1 cellular context compared by ENCODE assay signal in genomic region chr2:110674620-110675555, GRCh38.
TF ChIP-seq lines count a peak whose summit lies in the region.

No MANE protein-coding gene starts in this region.

TF ChIP-seq in GM12878, 131 proteins besides CTCF, POLR2A, EP300 and RAD21 (continued from another document):
- TF ChIP-seq FOXM1 (IDR thresholded peaks at IDR 0.05; ENCODE audit: low read depth, low read length) (peak; percentile 62; the same call in 1 of the 2 replicates), SUPT20H (IDR thresholded peaks at IDR 0.05; ENCODE audit: borderline replicate concordance, control insufficient read depth, low read depth, low read length) (no peak), MYC (IDR thresholded peaks at IDR 0.05; ENCODE audit: insufficient read depth, insufficient read length, insufficient replicate concordance, low read length, severe bottlenecking) (no peak), ZNF384 (IDR thresholded peaks at IDR 0.05; ENCODE audit: borderline replicate concordance, low read depth, low read length) (no peak), POLR2AphosphoS2 (IDR thresholded peaks at IDR 0.05; ENCODE audit: low read depth, low read length) (no peak; the same call in none of the 2 replicates), TARDBP (IDR thresholded peaks at IDR 0.05; ENCODE audit: borderline replicate concordance) (no peak), CHD4 (IDR thresholded peaks at IDR 0.05) (no peak), DPF2 (IDR thresholded peaks at IDR 0.05) (no peak; the same call in 1 of the 2 replicates), RAD51 (IDR thresholded peaks at IDR 0.05) (peak; percentile 95), ZNF622 (IDR thresholded peaks at IDR 0.05) (no peak), ATF2 (IDR thresholded peaks at IDR 0.05; ENCODE audit: low read length) (peak; percentile 54), ESRRA (IDR thresholded peaks at IDR 0.05; ENCODE audit: low read length) (no peak), LARP7 (IDR thresholded peaks at IDR 0.05) (no peak), CREB1 (IDR thresholded peaks at IDR 0.05; ENCODE audit: low read depth) (peak; percentile 62), GABPA (IDR thresholded peaks at IDR 0.05; ENCODE audit: low read depth) (no peak), SMAD1 (IDR thresholded peaks at IDR 0.05; ENCODE audit: low read depth, partially characterized antibody) (peak; percentile 44), JUNB (IDR thresholded peaks at IDR 0.05) (no peak), WRNIP1 (IDR thresholded peaks at IDR 0.05; ENCODE audit: borderline replicate concordance, low read depth, low read length) (no peak), NFYA (IDR thresholded peaks at IDR 0.05; ENCODE audit: borderline replicate concordance, low read depth, low read length) (no peak), CBX5 (IDR thresholded peaks at IDR 0.05; ENCODE audit: low read depth) (0 out of 2 replicates have a peak, but pooled peaks have one; percentile 31), FOXK2 (IDR thresholded peaks at IDR 0.05) (no peak), TCF3 (IDR thresholded peaks at IDR 0.05; ENCODE audit: borderline replicate concordance, insufficient read depth, low read depth, low read length) (no peak), E2F4 (IDR thresholded peaks at IDR 0.05; ENCODE audit: low read depth, low read length) (no peak), MTA2 (IDR thresholded peaks at IDR 0.05; ENCODE audit: low read depth) (peak; percentile 84), ZNF217 (IDR thresholded peaks at IDR 0.05) (no peak), NFXL1 (IDR thresholded peaks at IDR 0.05; ENCODE audit: borderline replicate concordance) (no peak), MXI1 (IDR thresholded peaks at IDR 0.05; ENCODE audit: low read depth, low read length) (no peak; the same call in 1 of the 2 replicates), ELK1 (IDR thresholded peaks at IDR 0.05; ENCODE audit: low read depth, low read length) (no peak), GATAD2B (conservative IDR thresholded peaks at IDR 0.05; ENCODE audit: low read depth) (no peak), CHD2 (IDR thresholded peaks at IDR 0.05; ENCODE audit: borderline replicate concordance, low read depth, low read length) (peak; percentile 64; the same call in 1 of the 2 replicates), PAX5 (IDR thresholded peaks at IDR 0.05; ENCODE audit: borderline replicate concordance, low read depth, low read length) (peak; percentile 94), IKZF2 (IDR thresholded peaks at IDR 0.05) (peak; percentile 83 to 91; a peak in 3 of 4 replicates), SRF (IDR thresholded peaks at IDR 0.05; ENCODE audit: low read depth in 2 of 2, low read length in 2 of 2) (no peak), MEF2B (IDR thresholded peaks at IDR 0.05; ENCODE audit: partially characterized antibody, poor library complexity, severe bottlenecking) (peak; percentile 93), PBX3 (IDR thresholded peaks at IDR 0.05; ENCODE audit: insufficient replicate concordance, low read depth, low read length) (no peak), BCL3 (IDR thresholded peaks at IDR 0.05; ENCODE audit: borderline replicate concordance, insufficient read depth, low read depth, low read length, poor library complexity, severe bottlenecking) (no peak), SP1 (IDR thresholded peaks at IDR 0.05; ENCODE audit: low read depth, low read length) (peak; percentile 31), ZNF24 (IDR thresholded peaks at IDR 0.05) (no peak), PAX8 (IDR thresholded peaks at IDR 0.05) (no peak), TCF12 (IDR thresholded peaks at IDR 0.05; ENCODE audit: low read depth, low read length) (no peak), ZSCAN29 (IDR thresholded peaks at IDR 0.05) (no peak), CREM (IDR thresholded peaks at IDR 0.05; ENCODE audit: low read depth) (peak; percentile 76), CBX3 (IDR thresholded peaks at IDR 0.05; ENCODE audit: borderline replicate concordance, low read depth) (no peak), RUNX3 (IDR thresholded peaks at IDR 0.05; ENCODE audit: low read length) (peak; percentile 81), STAT1 (conservative IDR thresholded peaks at IDR 0.05) (no peak), SIX5 (IDR thresholded peaks at IDR 0.05; ENCODE audit: low read depth, low read length, severe bottlenecking) (no peak), TBL1XR1 (IDR thresholded peaks at IDR 0.05; ENCODE audit: low read depth, low read length) (no peak), CHD1 (IDR thresholded peaks at IDR 0.05; ENCODE audit: low read depth, low read length) (no peak), RFX5 (IDR thresholded peaks at IDR 0.05; ENCODE audit: low read depth, low read length) (no peak)
- TF ChIP-seq, protein P1, sequence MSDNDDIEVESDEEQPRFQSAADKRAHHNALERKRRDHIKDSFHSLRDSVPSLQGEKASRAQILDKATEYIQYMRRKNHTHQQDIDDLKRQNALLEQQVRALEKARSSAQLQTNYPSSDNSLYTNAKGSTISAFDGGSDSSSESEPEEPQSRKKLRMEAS (IDR thresholded peaks at IDR 0.05; ENCODE audit: low read depth, low read length): peak; percentile 31; the same call in 1 of the 2 replicates
- TF ChIP-seq, protein P2, sequence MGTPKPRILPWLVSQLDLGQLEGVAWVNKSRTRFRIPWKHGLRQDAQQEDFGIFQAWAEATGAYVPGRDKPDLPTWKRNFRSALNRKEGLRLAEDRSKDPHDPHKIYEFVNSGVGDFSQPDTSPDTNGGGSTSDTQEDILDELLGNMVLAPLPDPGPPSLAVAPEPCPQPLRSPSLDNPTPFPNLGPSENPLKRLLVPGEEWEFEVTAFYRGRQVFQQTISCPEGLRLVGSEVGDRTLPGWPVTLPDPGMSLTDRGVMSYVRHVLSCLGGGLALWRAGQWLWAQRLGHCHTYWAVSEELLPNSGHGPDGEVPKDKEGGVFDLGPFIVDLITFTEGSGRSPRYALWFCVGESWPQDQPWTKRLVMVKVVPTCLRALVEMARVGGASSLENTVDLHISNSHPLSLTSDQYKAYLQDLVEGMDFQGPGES (IDR thresholded peaks at IDR 0.05): no peak
- TF ChIP-seq, protein P3, sequence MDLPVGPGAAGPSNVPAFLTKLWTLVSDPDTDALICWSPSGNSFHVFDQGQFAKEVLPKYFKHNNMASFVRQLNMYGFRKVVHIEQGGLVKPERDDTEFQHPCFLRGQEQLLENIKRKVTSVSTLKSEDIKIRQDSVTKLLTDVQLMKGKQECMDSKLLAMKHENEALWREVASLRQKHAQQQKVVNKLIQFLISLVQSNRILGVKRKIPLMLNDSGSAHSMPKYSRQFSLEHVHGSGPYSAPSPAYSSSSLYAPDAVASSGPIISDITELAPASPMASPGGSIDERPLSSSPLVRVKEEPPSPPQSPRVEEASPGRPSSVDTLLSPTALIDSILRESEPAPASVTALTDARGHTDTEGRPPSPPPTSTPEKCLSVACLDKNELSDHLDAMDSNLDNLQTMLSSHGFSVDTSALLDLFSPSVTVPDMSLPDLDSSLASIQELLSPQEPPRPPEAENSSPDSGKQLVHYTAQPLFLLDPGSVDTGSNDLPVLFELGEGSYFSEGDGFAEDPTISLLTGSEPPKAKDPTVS (IDR thresholded peaks at IDR 0.05; ENCODE audit: low read depth, low read length): no peak
- TF ChIP-seq, protein P4, sequence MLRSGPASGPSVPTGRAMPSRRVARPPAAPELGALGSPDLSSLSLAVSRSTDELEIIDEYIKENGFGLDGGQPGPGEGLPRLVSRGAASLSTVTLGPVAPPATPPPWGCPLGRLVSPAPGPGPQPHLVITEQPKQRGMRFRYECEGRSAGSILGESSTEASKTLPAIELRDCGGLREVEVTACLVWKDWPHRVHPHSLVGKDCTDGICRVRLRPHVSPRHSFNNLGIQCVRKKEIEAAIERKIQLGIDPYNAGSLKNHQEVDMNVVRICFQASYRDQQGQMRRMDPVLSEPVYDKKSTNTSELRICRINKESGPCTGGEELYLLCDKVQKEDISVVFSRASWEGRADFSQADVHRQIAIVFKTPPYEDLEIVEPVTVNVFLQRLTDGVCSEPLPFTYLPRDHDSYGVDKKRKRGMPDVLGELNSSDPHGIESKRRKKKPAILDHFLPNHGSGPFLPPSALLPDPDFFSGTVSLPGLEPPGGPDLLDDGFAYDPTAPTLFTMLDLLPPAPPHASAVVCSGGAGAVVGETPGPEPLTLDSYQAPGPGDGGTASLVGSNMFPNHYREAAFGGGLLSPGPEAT (IDR thresholded peaks at IDR 0.05; ENCODE audit: low read depth): peak; percentile 92
- TF ChIP-seq, protein P5, sequence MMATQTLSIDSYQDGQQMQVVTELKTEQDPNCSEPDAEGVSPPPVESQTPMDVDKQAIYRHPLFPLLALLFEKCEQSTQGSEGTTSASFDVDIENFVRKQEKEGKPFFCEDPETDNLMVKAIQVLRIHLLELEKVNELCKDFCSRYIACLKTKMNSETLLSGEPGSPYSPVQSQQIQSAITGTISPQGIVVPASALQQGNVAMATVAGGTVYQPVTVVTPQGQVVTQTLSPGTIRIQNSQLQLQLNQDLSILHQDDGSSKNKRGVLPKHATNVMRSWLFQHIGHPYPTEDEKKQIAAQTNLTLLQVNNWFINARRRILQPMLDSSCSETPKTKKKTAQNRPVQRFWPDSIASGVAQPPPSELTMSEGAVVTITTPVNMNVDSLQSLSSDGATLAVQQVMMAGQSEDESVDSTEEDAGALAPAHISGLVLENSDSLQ (IDR thresholded peaks at IDR 0.05): peak; percentile 91
- TF ChIP-seq, protein P6, sequence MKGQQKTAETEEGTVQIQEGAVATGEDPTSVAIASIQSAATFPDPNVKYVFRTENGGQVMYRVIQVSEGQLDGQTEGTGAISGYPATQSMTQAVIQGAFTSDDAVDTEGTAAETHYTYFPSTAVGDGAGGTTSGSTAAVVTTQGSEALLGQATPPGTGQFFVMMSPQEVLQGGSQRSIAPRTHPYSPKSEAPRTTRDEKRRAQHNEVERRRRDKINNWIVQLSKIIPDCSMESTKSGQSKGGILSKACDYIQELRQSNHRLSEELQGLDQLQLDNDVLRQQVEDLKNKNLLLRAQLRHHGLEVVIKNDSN (IDR thresholded peaks at IDR 0.05; ENCODE audit: borderline replicate concordance, extremely low read length, insufficient read depth, low read depth, low read length): peak; percentile 39
